In the genomic region with DNA sequence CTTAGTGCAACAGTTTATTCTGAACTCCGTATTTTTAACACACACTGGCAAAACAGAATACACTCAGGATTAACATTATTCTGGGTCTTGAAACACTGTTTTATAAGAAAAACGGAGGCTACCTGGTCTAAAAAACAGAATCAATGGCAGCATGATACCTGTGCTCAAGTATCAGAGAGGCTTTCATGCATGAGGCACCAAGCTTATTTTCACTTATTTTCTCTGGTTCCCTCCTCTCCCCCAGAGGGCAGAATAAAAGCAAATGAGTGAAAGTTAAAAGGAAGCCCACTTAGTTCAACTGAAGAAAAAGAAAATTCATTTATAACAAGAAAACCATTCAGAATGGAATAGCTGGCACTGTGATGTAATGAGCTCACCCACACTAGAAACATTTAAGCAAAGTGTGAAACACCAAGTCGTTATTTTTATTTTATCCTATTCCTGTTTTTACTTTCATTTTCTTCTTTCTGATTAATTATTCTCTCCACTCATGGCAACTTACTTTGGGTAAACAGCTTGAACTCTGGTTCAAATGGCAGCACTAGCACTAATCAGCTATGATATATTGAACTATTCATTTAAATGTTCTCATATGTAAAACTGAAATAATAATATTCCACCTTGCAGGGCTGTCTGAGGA, we compare ENCODE assay signal across 9 cellular contexts.
DNase-seq lines count a peak whose midpoint lies in the region; ATAC-seq and TF ChIP-seq lines count a peak whose summit lies in the region.
"Had no signal": no experiment of that assay in that cellular context is flagged by ENCODE, and none has a peak within 500 bp of the region (broad histone marks: within the 10 kb centered on the region; RNA-seq: fewer than 3 reads in every experiment).

No MANE protein-coding gene starts in this region.

- DNase-seq in activated CD4-positive, alpha-beta T cell treated with anti-CD3 and anti-CD28 coated beads, Interleukin-2, amount 10 ng/mL, durations not matched to agents 7 days and 5 days: no peak
- no peak for DNase-seq in activated CD4-positive, alpha-beta T cell treated with anti-CD3 and anti-CD28 coated beads, Interleukin-2, amount 50 U/mL, for 1 hour
- DNase-seq in sciatic nerve (ENCODE audit: low spot score) (no peak), dermis blood vessel endothelial cell (no peak), uterus (no peak)
- DNase-seq: KBM-7 had no signal

- H3K4me3 ChIP-seq in OCI-LY3 (ENCODE audit: low read length): peak overlapping the region; percentile 29
- H3K4me3 ChIP-seq in uterus: no peak overlapping the region

- peaks cover 2% of the 10 kb centered on the region for H3K36me3 Mint-ChIP-seq in activated CD4-positive, alpha-beta T cell treated with anti-CD3 and anti-CD28 coated beads, Interleukin-2, amount 10 ng/mL, durations not matched to agents 7 days and 5 days (ENCODE audit: low read depth)

- CTCF ChIA-PET in activated CD4-positive, alpha-beta T cell treated with anti-CD3 and anti-CD28 coated beads, Interleukin-2, amount 10 ng/mL, durations not matched to agents 7 days and 5 days (lab: Charles Lee): no interaction called here

- H3K27me3 Mint-ChIP-seq in activated CD4-positive, alpha-beta T cell treated with anti-CD3 and anti-CD28 coated beads, Interleukin-2, amount 10 ng/mL, durations not matched to agents 7 days and 5 days: no peaks in the 10 kb centered on the region

- H3K27ac Mint-ChIP-seq in activated CD4-positive, alpha-beta T cell treated with anti-CD3 and anti-CD28 coated beads, Interleukin-2, amount 10 ng/mL, durations not matched to agents 7 days and 5 days: no peak overlapping the region

- peak overlapping the region; percentile 56 for H3K4me2 ChIP-seq in OCI-LY3 (ENCODE audit: low read length)

- H3K9me3 ChIP-seq in OCI-LY3 (ENCODE audit: insufficient read depth, low read length) (no peaks in the 10 kb centered on the region), uterus (no peaks in the 10 kb centered on the region)

- TF ChIP-seq POLR2A in uterus (IDR thresholded peaks at IDR 0.05): no peak

- peaks cover 10% of the 10 kb centered on the region for H3K4me1 ChIP-seq in OCI-LY3 (ENCODE audit: low read length)
- no peaks in the 10 kb centered on the region for H3K4me1 ChIP-seq in uterus

- H2AFZ ChIP-seq in OCI-LY3 (ENCODE audit: low read depth, low read length): no peak overlapping the region

- H3K27ac ChIP-seq in OCI-LY3 (ENCODE audit: low read length): no peak overlapping the region
- H3K27ac ChIP-seq in uterus: no peak overlapping the region

- H3K27me3 ChIP-seq in OCI-LY3 (ENCODE audit: low read depth, low read length): no peaks in the 10 kb centered on the region
- no peaks in the 10 kb centered on the region for H3K27me3 ChIP-seq in uterus

- H3K9me3 Mint-ChIP-seq in activated CD4-positive, alpha-beta T cell treated with anti-CD3 and anti-CD28 coated beads, Interleukin-2, amount 10 ng/mL, durations not matched to agents 7 days and 5 days: peaks cover 11% of the 10 kb centered on the region

- TF ChIP-seq CTCF in OCI-LY3 (IDR thresholded peaks at IDR 0.05; ENCODE audit: low read depth, low read length) (no peak), uterus (IDR thresholded peaks at IDR 0.05) (no peak)

- no peak overlapping the region for H3K9ac ChIP-seq in OCI-LY3 (ENCODE audit: low read length)

- no peaks in the 10 kb centered on the region for H4K20me1 ChIP-seq in OCI-LY3 (ENCODE audit: insufficient read depth, low read length)

- H3K4me3 Mint-ChIP-seq in activated CD4-positive, alpha-beta T cell treated with anti-CD3 and anti-CD28 coated beads, Interleukin-2, amount 10 ng/mL, durations not matched to agents 7 days and 5 days: peak overlapping the region; percentile 37

- peak; percentile 56 for ATAC-seq in HG02623 (IDR thresholded peaks at IDR 0.05; ENCODE audit: unreplicated experiment)
- ATAC-seq in sciatic nerve: peak; percentile 17
- no peak for ATAC-seq in GM18868 (IDR thresholded peaks at IDR 0.05; ENCODE audit: unreplicated experiment)

- H3K79me2 ChIP-seq in OCI-LY3 (ENCODE audit: low read length): peaks cover 4% of the 10 kb centered on the region; the same call in 1 of the 2 replicates

- no peaks in the 10 kb centered on the region for H3K36me3 ChIP-seq in OCI-LY3 (replicated peaks; ENCODE audit: low read depth, low read length)
- no peaks in the 10 kb centered on the region for H3K36me3 ChIP-seq in uterus

- POLR2A ChIA-PET in activated CD4-positive, alpha-beta T cell treated with anti-CD3 and anti-CD28 coated beads, Interleukin-2, amount 10 ng/mL, durations not matched to agents 7 days and 5 days (lab: Charles Lee): no interaction called here

- intact Hi-C loops in sciatic nerve (cut with DNase I) (no loop called here), uterus (cut with DNase I; ENCODE audit: low total_unique reads) (no loop called here)

- H3K4me1 Mint-ChIP-seq in activated CD4-positive, alpha-beta T cell treated with anti-CD3 and anti-CD28 coated beads, Interleukin-2, amount 10 ng/mL, durations not matched to agents 7 days and 5 days: peaks cover 8% of the 10 kb centered on the region
